16 cellular contexts compared by ENCODE assay signal in the genomic region with DNA sequence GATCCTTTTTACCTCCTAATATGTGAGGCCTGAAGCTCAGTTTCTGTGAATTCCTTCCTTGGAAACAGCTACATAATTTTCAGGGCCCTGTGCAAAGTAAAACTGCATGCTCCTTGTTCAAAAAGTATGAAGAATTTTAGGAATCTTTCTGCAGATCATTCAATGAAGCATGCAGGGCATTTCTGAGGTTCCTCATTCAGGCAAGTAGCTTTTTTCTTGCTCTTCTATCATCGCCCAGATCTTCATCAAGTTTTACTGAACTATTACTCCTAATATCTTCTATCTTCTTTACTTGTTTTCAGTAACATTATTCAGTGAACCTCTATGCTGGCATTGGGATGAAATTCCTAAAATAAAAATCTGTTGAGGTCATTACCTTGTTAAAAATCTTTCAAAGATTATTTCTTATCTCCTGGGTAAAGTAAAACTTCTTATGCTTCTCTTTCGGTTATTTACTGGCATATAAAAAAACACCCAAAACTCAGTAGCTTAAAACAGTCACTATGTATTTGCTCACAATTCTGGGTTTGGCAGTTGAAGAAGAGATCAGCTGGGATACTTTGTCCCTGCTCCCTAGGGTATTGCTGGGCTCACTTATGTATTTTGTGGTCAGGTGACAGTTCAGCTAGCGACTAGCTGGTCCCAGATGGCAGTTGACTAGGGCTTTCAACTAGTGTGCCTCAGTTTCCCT. TPM values are rescaled to one million over a fixed set of nuclear protein-coding genes. Genes with fewer than 3 reads are reported as not detected.
DNase-seq lines count a peak whose midpoint lies in the region; TF ChIP-seq lines count a peak whose summit lies in the region.
"Had no signal": no experiment of that assay in that cellular context is flagged by ENCODE, and none has a peak within 500 bp of the region (broad histone marks: within the 10 kb centered on the region; RNA-seq: fewer than 3 reads in every experiment).

No MANE protein-coding gene starts in this region.

- peak overlapping the region; percentile 20 for H3K4me3 Mint-ChIP-seq in HFFc6
- H3K4me3 Mint-ChIP-seq in neural progenitor cell = no peak overlapping the region
- H3K4me3 Mint-ChIP-seq: CD8-positive, alpha-beta memory T cell had no signal

- no peaks in the 10 kb centered on the region for H3K27me3 Mint-ChIP-seq in HFFc6 (ENCODE audit: insufficient read depth)
- peaks cover 6% of the 10 kb centered on the region for H3K27me3 Mint-ChIP-seq in neural progenitor cell (ENCODE audit: insufficient read depth, low read depth)

- no peaks in the 10 kb centered on the region for H3K9me3 ChIP-seq in neural progenitor cell (ENCODE audit: low read depth)
- H3K9me3 ChIP-seq: ovary, spleen had no signal

- H3K4me1 ChIP-seq in neural progenitor cell = peaks cover 23% of the 10 kb centered on the region
- H3K4me1 ChIP-seq: spleen had no signal

- TF ChIP-seq CTCF in HFFc6 (IDR thresholded peaks at IDR 0.05) (no peak), choroid plexus epithelial cell (conservative IDR thresholded peaks at IDR 0.05; ENCODE audit: low read depth, low read length) (no peak), neural progenitor cell (IDR thresholded peaks at IDR 0.05) (no peak)

- H3F3A ChIP-seq in neural progenitor cell (ENCODE audit: low read depth) = no peaks in the 10 kb centered on the region

- peak overlapping the region; percentile 51 for H2AFZ ChIP-seq in neural progenitor cell (replicated peaks)

- no peaks in the 10 kb centered on the region for H3K79me2 ChIP-seq in neural progenitor cell (ENCODE audit: low read depth)

- H3K27ac Mint-ChIP-seq in HFFc6 (peak overlapping the region; percentile 68), neural progenitor cell (peak overlapping the region; percentile 16)
- H3K27ac Mint-ChIP-seq: CD8-positive, alpha-beta memory T cell had no signal

- no peak overlapping the region for H3K27ac ChIP-seq in neural progenitor cell
- H3K27ac ChIP-seq: ovary, spleen had no signal

- H4K20me1 ChIP-seq in neural progenitor cell (ENCODE audit: low read depth) = no peaks in the 10 kb centered on the region

- H3K27me3 ChIP-seq in neural progenitor cell = no peaks in the 10 kb centered on the region
- H3K27me3 ChIP-seq: ovary had no signal

- no peak overlapping the region for H3K9ac ChIP-seq in neural progenitor cell

- peak overlapping the region; percentile 7 for H3K4me2 ChIP-seq in neural progenitor cell

- no peaks in the 10 kb centered on the region for H3K36me3 ChIP-seq in neural progenitor cell
- H3K36me3 ChIP-seq: ovary, spleen had no signal

- H3K4me3 ChIP-seq in choroid plexus epithelial cell (ENCODE audit: low read depth, low read length) (no peak overlapping the region), neural progenitor cell (no peak overlapping the region)
- H3K4me3 ChIP-seq: ovary, spleen had no signal

- H3K9me3 Mint-ChIP-seq in HFFc6 (no peaks in the 10 kb centered on the region), neural progenitor cell (no peaks in the 10 kb centered on the region)
- H3K9me3 Mint-ChIP-seq: CD8-positive, alpha-beta memory T cell had no signal

- H3K36me3 Mint-ChIP-seq in HFFc6 (ENCODE audit: low read depth) (no peaks in the 10 kb centered on the region), neural progenitor cell (no peaks in the 10 kb centered on the region)

- DNase-seq in AG20443 (ENCODE audit: low spot score) = peak; percentile 21
- peak; percentile 27 for DNase-seq in HFFc6
- peak; percentile 62 for DNase-seq in choroid plexus epithelial cell (ENCODE audit: low read depth)
- no peak for DNase-seq in neural progenitor cell (ENCODE audit: low spot score)
- DNase-seq in islet precursor cell = no peak
- no peak for DNase-seq in T-helper 1 cell
- DNase-seq in activated effector memory CD4-positive, alpha-beta T cell treated with Interleukin-2 at 50 U/mL for 16 hours = no peak
- no peak for DNase-seq in activated gamma-delta T cell (lab: John Stamatoyannopoulos, UW)
- DNase-seq: activated naive CD4-positive, alpha-beta T cell; CD8-positive, alpha-beta memory T cell; effector CD8-positive, alpha-beta T cell; KG1; NCI-H1417 treated with DMSO at 0.1 percent for 48 hours; NCI-H226; ovary; spleen had no signal

- peaks cover 43% of the 10 kb centered on the region for H3K4me1 Mint-ChIP-seq in HFFc6 (ENCODE audit: low read depth)
- H3K4me1 Mint-ChIP-seq in neural progenitor cell = peaks cover 37% of the 10 kb centered on the region
- H3K4me1 Mint-ChIP-seq: CD8-positive, alpha-beta memory T cell had no signal

RNA-seq across cellular contexts. Expression of a gene that starts 42.6 kb away (rescaled TPM):
- 10 to 100 TPM; 52.4 to 64.4 (median 61.8) TPM for total RNA-seq in HFFc6 (2021; fragmentation: NEBNext Ultra II Directional; extraction: Animal tissue kit (Norgen Biotek cat#: 25700))
- 39.4 and 70.0 TPM in 2 replicates for total RNA-seq in neural progenitor cell (ENCODE audit: low replicate concordance)

Comparison
In these comparisons a context has a peak if more than half of its experiments do, and no peak if none do; other contexts are left out.
1. DNase-seq: peak in AG20443 (single experiment), HFFc6 (single experiment) and choroid plexus epithelial cell (single experiment); none in neural progenitor cell (single experiment), islet precursor cell (single experiment), T-helper 1 cell (0 of 5), activated effector memory CD4-positive, alpha-beta T cell treated with Interleukin-2 at 50 U/mL for 16 hours (single experiment) and activated gamma-delta T cell (single experiment).